In the genomic region with DNA sequence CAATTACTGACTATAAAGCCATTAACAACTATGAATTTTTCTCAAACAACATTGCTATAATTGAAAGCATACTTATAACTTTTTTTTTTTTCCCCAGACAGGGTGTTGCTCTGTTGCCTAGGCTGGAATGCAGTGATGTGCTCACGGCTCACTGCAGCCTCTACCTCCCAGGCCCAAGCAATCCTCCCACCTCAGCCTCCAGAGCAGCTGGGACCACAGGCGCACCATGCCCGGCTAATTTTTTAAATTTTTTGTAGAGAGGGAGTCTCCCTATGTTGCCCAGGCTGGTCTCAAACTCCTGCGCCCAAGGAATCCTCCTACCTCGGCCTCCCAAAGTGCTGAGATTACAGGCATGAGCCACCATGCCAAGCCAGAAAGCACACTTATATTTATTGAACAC, we compare ENCODE assay signal across 14 cellular contexts. TPM values are rescaled to one million over a fixed set of nuclear protein-coding genes. Genes with fewer than 3 reads are reported as not detected.
DNase-seq lines count a peak whose midpoint lies in the region; ATAC-seq and TF ChIP-seq lines count a peak whose summit lies in the region.
"Had no signal": no experiment of that assay in that cellular context is flagged by ENCODE, and none has a peak within 500 bp of the region (broad histone marks: within the 10 kb centered on the region; RNA-seq: fewer than 3 reads in every experiment).

No MANE protein-coding gene starts in this region.

- POLR2A ChIA-PET in PC-9 (lab: Charles Lee; ENCODE audit: unreplicated experiment) = interaction anchor here (0.7 kb wide), 1 partner anchor 46 kb away, joined by 6 read pairs; no protein-coding TSS in a partner anchor

- no TSS peak for BruUV-seq in PC-9 (replicated peaks; lab: Mats Ljungman, UMichigan)
- no TSS peak for BruUV-seq in mammary epithelial cell (replicated peaks; lab: Mats Ljungman, UMichigan)

- intact Hi-C loops in PC-9 (cut with micrococcal nuclease; ENCODE audit: unreplicated experiment) (loop anchor here (5.0 kb wide), 1 partner anchor 205 kb away; no protein-coding TSS in a partner anchor), mammary epithelial cell (cut with micrococcal nuclease) (loop anchor here (5.0 to 10.0 kb wide), 2 partner anchors 883 to 1025 kb away; partner anchors contain the start of genes RPL27A and TRIM66), tibial artery (cut with DNase I; ENCODE audit: low total_unique reads) (no loop called here)

- ATAC-seq in memory B cell (ENCODE audit: low read depth) = no peak
- ATAC-seq: SK-N-SH treated with all-trans-retinoic acid at 6 μM for 48 hours had no signal

- H3K9me3 ChIP-seq in PC-9 (ENCODE audit: insufficient read depth, low read depth) (no peaks in the 10 kb centered on the region), mammary epithelial cell (replicated peaks; ENCODE audit: insufficient read depth, low read length) (no peaks in the 10 kb centered on the region), tibial artery (no peaks in the 10 kb centered on the region)

- H4K20me1 ChIP-seq in PC-9 (ENCODE audit: insufficient read depth) (no peaks in the 10 kb centered on the region), mammary epithelial cell (ENCODE audit: insufficient read depth, low read length) (no peaks in the 10 kb centered on the region)

- no peaks in the 10 kb centered on the region for H3K79me2 ChIP-seq in PC-9 (ENCODE audit: low read depth)
- no peaks in the 10 kb centered on the region for H3K79me2 ChIP-seq in mammary epithelial cell (ENCODE audit: insufficient read depth, low read length)

- H3K4me3 ChIP-seq in PC-9 (no peak overlapping the region), mammary epithelial cell (replicated peaks in 1 of 3; ENCODE audit: insufficient read depth in 1 of 3, low read depth in 2 of 3, low read length in 3 of 3) (no peak overlapping the region), tibial artery (no peak overlapping the region)

- H3K9ac ChIP-seq in mammary epithelial cell (ENCODE audit: insufficient read depth, low read length) = no peak overlapping the region
- H3K9ac ChIP-seq: KMS-11 had no signal

- peak overlapping the region; percentile 88; the same call in 1 of the 2 replicates for H3K4me2 ChIP-seq in PC-9
- H3K4me2 ChIP-seq in mammary epithelial cell (ENCODE audit: insufficient read depth, low read depth, low read length) = no peak overlapping the region
- H3K4me2 ChIP-seq: KMS-11 had no signal

- no peaks in the 10 kb centered on the region for H3K9me2 ChIP-seq in PC-9 (ENCODE audit: insufficient read depth)

- in situ Hi-C loops in mammary epithelial cell (cut with MboI; ENCODE audit: low sequenced_read_pairs in 2 of 2) = no loop called here

- dilution Hi-C loops in mammary epithelial cell (cut with HindIII; ENCODE audit: low sequenced_read_pairs) = no loop called here

- CTCF ChIA-PET in PC-9 (lab: Charles Lee) (no interaction called here), mammary epithelial cell (lab: Charles Lee; ENCODE audit: low non-redundant PET) (no interaction called here)

- no peaks in the 10 kb centered on the region for H3K27me3 Mint-ChIP-seq in memory B cell
- H3K27me3 Mint-ChIP-seq in activated naive CD8-positive, alpha-beta T cell treated with anti-CD3 and anti-CD28 coated beads for 36 hours = peaks cover 24% of the 10 kb centered on the region
- H3K27me3 Mint-ChIP-seq: activated B cell treated with CpG ODN at 0.5 μM for 24 hours; CD4-positive, alpha-beta T cell had no signal

- H3K9me3 Mint-ChIP-seq in memory B cell = peaks cover under 1% of the 10 kb centered on the region
- no peaks in the 10 kb centered on the region for H3K9me3 Mint-ChIP-seq in activated naive CD8-positive, alpha-beta T cell treated with anti-CD3 and anti-CD28 coated beads for 36 hours
- H3K9me3 Mint-ChIP-seq: activated B cell treated with CpG ODN at 0.5 μM for 24 hours; CD4-positive, alpha-beta T cell; neural crest cell had no signal

- DNase-seq in PC-9 (no peak), mammary epithelial cell (no peak), memory B cell (ENCODE audit: low spot score in 2 of 2) (no peak), tibial artery (no peak), erythroblast (lab: John Stamatoyannopoulos, UW) (no peak), mucosa of gallbladder (ENCODE audit: low spot score) (no peak)
- DNase-seq in activated naive CD8-positive, alpha-beta T cell treated with anti-CD3 and anti-CD28 coated beads for 36 hours = no peak
- DNase-seq: activated B cell treated with CpG ODN at 0.5 μM for 24 hours; activated T-cell treated with anti-CD3 and anti-CD28 coated beads for 4 hours; CD4-positive, alpha-beta T cell; NCI-H187 had no signal

- H3K4me1 Mint-ChIP-seq in memory B cell = peaks cover 32% of the 10 kb centered on the region
- peaks cover 20% of the 10 kb centered on the region for H3K4me1 Mint-ChIP-seq in activated naive CD8-positive, alpha-beta T cell treated with anti-CD3 and anti-CD28 coated beads for 36 hours

- TF ChIP-seq CTCF in PC-9 (conservative IDR thresholded peaks at IDR 0.05) (no peak), mammary epithelial cell (conservative IDR thresholded peaks at IDR 0.05 in 1 of 2, IDR thresholded peaks at IDR 0.05 in 1 of 2; ENCODE audit: extremely low read depth in 1 of 2, insufficient read depth in 1 of 2, low read depth in 1 of 2, low read length in 2 of 2) (no peak), tibial artery (IDR thresholded peaks at IDR 0.05) (no peak)

- no peak for TF ChIP-seq POLR2A in erythroblast (IDR thresholded peaks at IDR 0.05; ENCODE audit: low read length)

- H3K27me3 ChIP-seq in PC-9 (ENCODE audit: insufficient read depth, low read depth) (no peaks in the 10 kb centered on the region), mammary epithelial cell (ENCODE audit: insufficient read depth, low read length) (no peaks in the 10 kb centered on the region), tibial artery (no peaks in the 10 kb centered on the region)

- peaks cover 56% of the 10 kb centered on the region for H3F3A ChIP-seq in PC-9 (ENCODE audit: insufficient read depth, low read depth)

- peaks cover under 1% of the 10 kb centered on the region for H3K36me3 Mint-ChIP-seq in memory B cell
- H3K36me3 Mint-ChIP-seq in activated naive CD8-positive, alpha-beta T cell treated with anti-CD3 and anti-CD28 coated beads for 36 hours = peaks cover 7% of the 10 kb centered on the region

- 94% methylated on average over 4 of the region's 5 CpGs for WGBS in mammary epithelial cell (ENCODE audit: low coverage, missing lambda C conversion rate)

- H3K4me1 ChIP-seq in PC-9 (replicated peaks; ENCODE audit: insufficient read depth) (peaks cover 91% of the 10 kb centered on the region), mammary epithelial cell (ENCODE audit: insufficient read depth, low read length) (peaks cover 49% of the 10 kb centered on the region), tibial artery (peaks cover 0 to 58% (median 43%) of the 10 kb centered on the region in 4 donors)

- H2AFZ ChIP-seq in PC-9 (no peak overlapping the region), mammary epithelial cell (ENCODE audit: low read depth, low read length) (no peak overlapping the region)

- H3K36me3 ChIP-seq in PC-9 (ENCODE audit: low read depth) (no peaks in the 10 kb centered on the region), mammary epithelial cell (ENCODE audit: insufficient read depth, low read length) (no peaks in the 10 kb centered on the region), tibial artery (no peaks in the 10 kb centered on the region)

- H3K4me3 Mint-ChIP-seq in memory B cell = no peak overlapping the region
- no peak overlapping the region for H3K4me3 Mint-ChIP-seq in activated naive CD8-positive, alpha-beta T cell treated with anti-CD3 and anti-CD28 coated beads for 36 hours
- H3K4me3 Mint-ChIP-seq: activated B cell treated with CpG ODN at 0.5 μM for 24 hours; CD4-positive, alpha-beta T cell had no signal

- H3K27ac Mint-ChIP-seq in memory B cell = peak overlapping the region; percentile 99
- no peak overlapping the region for H3K27ac Mint-ChIP-seq in activated naive CD8-positive, alpha-beta T cell treated with anti-CD3 and anti-CD28 coated beads for 36 hours
- H3K27ac Mint-ChIP-seq: CD4-positive, alpha-beta T cell had no signal

- H3K27ac ChIP-seq in PC-9 (peak overlapping the region; percentile 98), mammary epithelial cell (ENCODE audit: insufficient read depth, low read depth, low read length) (peak overlapping the region; percentile 100), tibial artery (peak overlapping the region; percentile 88 to 93)
- H3K27ac ChIP-seq: KMS-11 had no signal

RNA-seq across cellular contexts. Expression of gene WEE1, which starts 6.1 kb away (rescaled TPM):
- total RNA-seq in PC-9 (2021) (32.2 and 37.1 TPM in 2 replicates), mammary epithelial cell (10 to 100 TPM; 49.8 to 53.0 TPM), mucosa of gallbladder (108 TPM)
- polyA plus RNA-seq in mammary epithelial cell = 31.1 TPM
- polyA minus RNA-seq in mammary epithelial cell = 45.0 TPM
- total RNA-seq in activated naive CD8-positive, alpha-beta T cell treated with anti-CD3 and anti-CD28 coated beads for 36 hours = 10 to 100 TPM; 46.8 to 47.5 TPM
